ENCODE assay signal across 17 cellular contexts in the genomic region with DNA sequence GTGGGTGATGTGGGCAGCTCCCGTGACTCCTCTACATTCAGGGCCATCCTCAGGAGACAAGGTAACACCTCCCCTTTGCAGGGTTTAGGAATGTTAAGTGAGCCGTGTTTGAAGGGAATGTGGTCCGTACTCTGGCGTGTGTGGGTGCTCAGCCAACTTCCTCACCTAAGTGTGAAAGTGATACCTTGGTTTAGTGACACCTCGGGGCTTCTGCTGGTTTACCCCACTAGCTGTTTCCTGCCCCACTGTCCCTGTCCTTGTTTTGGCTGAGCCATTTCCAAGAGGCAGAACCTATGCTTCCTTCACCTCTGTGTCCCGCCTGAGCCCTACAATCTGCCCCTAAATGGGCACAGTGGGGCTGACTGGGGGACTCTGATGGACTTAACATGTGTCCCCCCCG. TPM values are rescaled to one million over a fixed set of nuclear protein-coding genes. Genes with fewer than 3 reads are reported as not detected.
"Had no signal": no experiment of that assay in that cellular context is flagged by ENCODE, and none has a peak within 500 bp of the region (broad histone marks: within the 10 kb centered on the region; RNA-seq: fewer than 3 reads in every experiment).

No MANE protein-coding gene starts in this region.

RNA-seq across cellular contexts. Expression of a gene that starts 12.3 kb away (rescaled TPM):
- total RNA-seq: activated CD8-positive, alpha-beta T cell treated with anti-CD3 and anti-CD28 coated beads, Interleukin-2, amount 10 ng/mL, durations not matched to agents 7 days and 5 days; activated T-cell treated with anti-CD3 and anti-CD28 coated beads, Interleukin-2, amount 50 U/mL, for 72 hours; ascending aorta; cardiac septum; endothelial cell of umbilical vein; fibroblast of lung; fibroblast of villous mesenchyme; gastroesophageal sphincter; left ventricle myocardium inferior; lung; mesenteric fat pad; mucosa of descending colon; myocyte; osteoblast; right cardiac atrium; subcutaneous adipose tissue; thoracic aorta had no signal
- polyA plus RNA-seq: endothelial cell of umbilical vein, fibroblast of lung, lung had no signal
